Comparison of ENCODE assay signal across 8 cellular contexts in the genomic region with DNA sequence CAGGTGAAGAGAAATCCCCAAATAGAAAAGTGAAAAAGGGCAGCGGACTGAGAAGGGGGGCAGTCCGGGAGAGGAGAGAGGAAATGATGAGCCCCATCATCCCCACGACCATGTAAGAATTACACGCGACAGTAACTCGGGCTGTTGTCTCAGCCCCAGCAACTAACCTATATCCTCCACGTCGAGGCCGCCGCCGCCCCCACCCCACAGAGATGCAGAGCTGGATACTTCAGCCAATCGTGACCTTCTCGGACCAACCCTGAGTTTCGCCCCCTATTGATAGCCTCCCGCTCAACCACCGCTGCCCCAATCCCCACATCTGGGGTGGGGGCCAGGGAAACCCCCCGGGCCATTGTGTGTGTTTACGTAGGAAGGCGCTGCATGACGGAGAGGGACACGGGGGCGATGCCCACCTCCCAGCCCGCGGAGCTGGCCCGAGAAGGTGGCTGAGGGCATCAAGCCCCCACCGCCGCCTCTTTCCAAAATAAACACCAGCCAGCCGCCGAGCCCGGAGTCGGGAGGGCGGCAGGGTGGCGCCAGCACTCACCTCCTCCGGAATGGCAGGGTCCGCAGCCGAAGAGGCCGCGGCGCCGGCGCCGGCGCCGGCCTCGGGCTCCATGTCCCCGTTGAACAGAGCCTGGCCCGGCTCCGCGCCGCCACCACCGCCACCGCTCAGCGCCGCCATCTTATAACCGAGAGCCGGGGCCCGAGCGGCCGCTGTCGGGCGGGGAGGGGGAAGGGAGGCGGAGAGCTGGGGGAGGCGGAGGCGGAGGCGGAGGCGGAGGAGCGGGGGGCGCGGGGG. TPM values are rescaled to one million over a fixed set of nuclear protein-coding genes. Genes with fewer than 3 reads are reported as not detected.
DNase-seq lines count a peak whose midpoint lies in the region; ATAC-seq, FAIRE-seq and TF ChIP-seq lines count a peak whose summit lies in the region.

No MANE protein-coding gene starts in this region.

- peak; percentile 51 for TF ChIP-seq CTCF in A549 (IDR thresholded peaks at IDR 0.05)
- peak; percentile 56 for TF ChIP-seq CTCF in WI38 (IDR thresholded peaks at IDR 0.05; ENCODE audit: low read depth, low read length)
- TF ChIP-seq CTCF in bronchial epithelial cell (IDR thresholded peaks at IDR 0.05; ENCODE audit: insufficient read depth, low read length, severe bottlenecking) = peak; percentile 43

- POLR2A ChIA-PET in A549 (lab: Yijun Ruan, JAX) = interaction anchor here (0.9 to 1.5 kb wide), 2 partner anchors 19 to 113 kb away, joined by 4 to 5 read pairs; no protein-coding TSS in a partner anchor

- peak overlapping the region; percentile 85 for H3K4me2 ChIP-seq in A549

- CTCF ChIA-PET in A549 (lab: Yijun Ruan, JAX) = interaction anchor here (0.7 to 1.9 kb wide), 4 partner anchors 22 to 114 kb away, joined by 3 to 9 read pairs (median 3); no protein-coding TSS in a partner anchor

- TF ChIP-seq RAD21 in A549 (conservative IDR thresholded peaks at IDR 0.05 in 1 of 2, IDR thresholded peaks at IDR 0.05 in 1 of 2) = peak; percentile 19 to 26; a peak in 1 of 5 replicates

- H3K27ac ChIP-seq in A549 = peak overlapping the region; percentile 94 to 95

- peaks cover 23% of the 10 kb centered on the region; the same call in 2 of the 3 replicates for H3K4me1 ChIP-seq in A549

- DNase-seq in A549 (ENCODE audit: low read depth in 1 of 2, low spot score in 1 of 2) = peak; percentile 66 to 77
- DNase-seq in NCI-H2107 treated with DMSO at 0.1 percent for 48 hours (lab: John Stamatoyannopoulos, UW; ENCODE audit: unreplicated experiment) = peak; percentile 49
- DNase-seq in bronchial epithelial cell (ENCODE audit: low read depth) = peak; percentile 26
- peak; percentile 91 for DNase-seq in islet precursor cell
- DNase-seq in stimulated activated CD4-positive, alpha-beta T cell treated with anti-CD3 and anti-CD28 coated beads, Interleukin-12 subunit alpha, Interleukin-12 subunit beta, amount 100 ng/mL, for 48 hours (ENCODE audit: low read depth in 2 of 3, low spot score in 1 of 3) = peak; percentile 33 to 62 (median 49)

- no peak for TF ChIP-seq EP300 in A549 (IDR thresholded peaks at IDR 0.05)

- peak; percentile 32; the same call in 1 of the 2 replicates for TF ChIP-seq POLR2A in A549 (IDR thresholded peaks at IDR 0.05; ENCODE audit: low read length)

- FAIRE-seq in A549 (lab: Jason Lieb, UNC) (no peak), bronchial epithelial cell (lab: Jason Lieb, UNC) (no peak)

- no peaks in the 10 kb centered on the region for H3K27me3 ChIP-seq in bronchial epithelial cell (ENCODE audit: control insufficient read depth, insufficient read depth, low read length)

- 4% methylated on average over 26 of the region's 69 CpGs for WGBS in A549 (ENCODE audit: missing lambda C conversion rate)

- ATAC-seq in A549 (peak; percentile 92 to 95), GM18508 (IDR thresholded peaks at IDR 0.05; ENCODE audit: insufficient read depth, unreplicated experiment) (peak; percentile 71), HG02973 (IDR thresholded peaks at IDR 0.05; ENCODE audit: unreplicated experiment) (peak; percentile 77)

- no peaks in the 10 kb centered on the region for H3K9me3 ChIP-seq in A549

- H3K36me3 ChIP-seq in bronchial epithelial cell (ENCODE audit: control insufficient read depth, insufficient read depth, low read length) = no peaks in the 10 kb centered on the region

- H3K4me3 ChIP-seq in A549 (peak overlapping the region; percentile 86), WI38 (ENCODE audit: low read depth, low read length) (peak overlapping the region; percentile 98), bronchial epithelial cell (ENCODE audit: low read depth, low read length) (peak overlapping the region; percentile 91)

TF ChIP-seq in A549, 52 proteins besides CTCF, POLR2A, EP300 and RAD21:
- TF ChIP-seq MAX (IDR thresholded peaks at IDR 0.05) = 0 out of 2 replicates have a peak, but pooled peaks have one; percentile 18
- no peak for TF ChIP-seq RARB (CRISPR knock-in tag; IDR thresholded peaks at IDR 0.05)
- no peak for TF ChIP-seq ZFP36 (IDR thresholded peaks at IDR 0.05; ENCODE audit: borderline replicate concordance, partially characterized antibody)
- TF ChIP-seq MYC (IDR thresholded peaks at IDR 0.05; ENCODE audit: borderline replicate concordance, low read length) = 0 out of 2 replicates have a peak, but pooled peaks have one; percentile 13
- TF ChIP-seq JUN (IDR thresholded peaks at IDR 0.05) = peak; percentile 23 to 74; a peak in 2 of 5 replicates
- no peak for TF ChIP-seq RNF2 (IDR thresholded peaks at IDR 0.05; ENCODE audit: borderline replicate concordance, low read depth)
- no peak for TF ChIP-seq E2F6 (IDR thresholded peaks at IDR 0.05; ENCODE audit: borderline replicate concordance, low read depth)
- TF ChIP-seq PHF8 (IDR thresholded peaks at IDR 0.05; ENCODE audit: borderline replicate concordance, low read depth) = peak; percentile 96
- TF ChIP-seq GATA3 (IDR thresholded peaks at IDR 0.05; ENCODE audit: borderline replicate concordance) = no peak
- TF ChIP-seq, protein P1, sequence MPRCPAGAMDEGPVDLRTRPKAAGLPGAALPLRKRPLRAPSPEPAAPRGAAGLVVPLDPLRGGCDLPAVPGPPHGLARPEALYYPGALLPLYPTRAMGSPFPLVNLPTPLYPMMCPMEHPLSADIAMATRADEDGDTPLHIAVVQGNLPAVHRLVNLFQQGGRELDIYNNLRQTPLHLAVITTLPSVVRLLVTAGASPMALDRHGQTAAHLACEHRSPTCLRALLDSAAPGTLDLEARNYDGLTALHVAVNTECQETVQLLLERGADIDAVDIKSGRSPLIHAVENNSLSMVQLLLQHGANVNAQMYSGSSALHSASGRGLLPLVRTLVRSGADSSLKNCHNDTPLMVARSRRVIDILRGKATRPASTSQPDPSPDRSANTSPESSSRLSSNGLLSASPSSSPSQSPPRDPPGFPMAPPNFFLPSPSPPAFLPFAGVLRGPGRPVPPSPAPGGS (IDR thresholded peaks at IDR 0.05) = peak; percentile 62; the same call in 1 of the 3 replicates
- no peak for TF ChIP-seq NPAS2 (CRISPR knock-in tag; IDR thresholded peaks at IDR 0.05; ENCODE audit: borderline replicate concordance)
- TF ChIP-seq SMC3 (IDR thresholded peaks at IDR 0.05) = peak; percentile 16; the same call in 2 of the 3 replicates
- TF ChIP-seq KDM5A (IDR thresholded peaks at IDR 0.05) = 0 out of 2 replicates have a peak, but pooled peaks have one; percentile 54

RNA-seq across cellular contexts. Expression of gene BRAF, which starts 0.5 kb away (rescaled TPM):
- polyA plus RNA-seq in A549 (2011; rRNA removed) = 16.9 and 19.7 TPM in 2 replicates
- polyA plus RNA-seq in A549 (2012; cell fraction: cytosol; rRNA removed) = 2.4 and 3.1 TPM in 2 replicates
- 2.6 and 3.9 TPM in 2 replicates for polyA plus RNA-seq in A549 (2012; cell fraction: nucleus; rRNA removed)
- 5.9 to 6.1 TPM (median 6.0 TPM) in 3 replicates for polyA plus RNA-seq in A549 (2017; fragmentation: RNase III; extraction: RNeasy Plus Mini Kit Qiagen cat#74134 plus additional on column Dnase treatment)
- polyA minus RNA-seq in A549 (2011; rRNA and poly(A)+ RNA removed) = 36.1 and 40.1 TPM in 2 replicates
- 11.3 and 16.8 TPM in 2 replicates for total RNA-seq in bronchial epithelial cell

Comparison
In these comparisons a context has a peak if more than half of its experiments do, and no peak if none do; other contexts are left out.
1. Peak in every context shown above with its lines: DNase-seq, ATAC-seq, H3K4me3 ChIP-seq and H3K27ac ChIP-seq.
2. DNase-seq: peak in every context shown above with its lines; median percentile 91 in islet precursor cell; 72 in A549; 49 in NCI-H2107 treated with DMSO at 0.1 percent for 48 hours; 49 in stimulated activated CD4-positive, alpha-beta T cell treated with anti-CD3 and anti-CD28 coated beads, Interleukin-12 subunit alpha, Interleukin-12 subunit beta, amount 100 ng/mL, for 48 hours; 26 in bronchial epithelial cell.